In genomic region chr19:43432866-43433673, GRCh38 we compare ENCODE assay signal across 8 cellular contexts. TPM values are rescaled to one million over a fixed set of nuclear protein-coding genes. Genes with fewer than 3 reads are reported as not detected.
DNase-seq lines count a peak whose midpoint lies in the region; ATAC-seq, FAIRE-seq and TF ChIP-seq lines count a peak whose summit lies in the region.

No MANE protein-coding gene starts in this region.

- H3K27ac ChIP-seq in psoas muscle = no peak overlapping the region

- peaks cover 33% of the 10 kb centered on the region for H3K4me1 Mint-ChIP-seq in activated T-cell treated with anti-CD3 and anti-CD28 coated beads, Interleukin-2, amount 50 U/mL, for 72 hours (ENCODE audit: low read depth)

- no peaks in the 10 kb centered on the region for H3K27me3 Mint-ChIP-seq in activated T-cell treated with anti-CD3 and anti-CD28 coated beads, Interleukin-2, amount 50 U/mL, for 72 hours (ENCODE audit: low read depth)

- TF ChIP-seq POLR2A in GM18505 (IDR thresholded peaks at IDR 0.05; ENCODE audit: borderline replicate concordance, extremely low read depth, insufficient read depth, insufficient read length) = no peak

- H3K27ac Mint-ChIP-seq in activated T-cell treated with anti-CD3 and anti-CD28 coated beads, Interleukin-2, amount 50 U/mL, for 72 hours = no peak overlapping the region

- peak; percentile 77 to 83 for ATAC-seq in activated T-cell treated with anti-CD3 and anti-CD28 coated beads, Interleukin-2, amount 50 U/mL, for 72 hours (replicated peaks in 1 of 2)
- ATAC-seq in psoas muscle (no peak), GM18505 (IDR thresholded peaks at IDR 0.05; ENCODE audit: unreplicated experiment) (no peak)

- TF ChIP-seq CTCF in D721Med (IDR thresholded peaks at IDR 0.05; ENCODE audit: insufficient read depth, missing control alignments) (peak; percentile 72), fibroblast of villous mesenchyme (IDR thresholded peaks at IDR 0.05; ENCODE audit: insufficient read depth, low read depth, low read length) (peak; percentile 90), psoas muscle (IDR thresholded peaks at IDR 0.05) (peak; percentile 47)

- H3K36me3 ChIP-seq in psoas muscle (ENCODE audit: insufficient read depth in 1 of 2, low read depth in 1 of 2) = no peaks in the 10 kb centered on the region

- no peaks in the 10 kb centered on the region for H3K36me3 Mint-ChIP-seq in activated T-cell treated with anti-CD3 and anti-CD28 coated beads, Interleukin-2, amount 50 U/mL, for 72 hours (ENCODE audit: insufficient read depth in 2 of 2)

- H3K9me3 ChIP-seq in psoas muscle = no peaks in the 10 kb centered on the region

- no peak overlapping the region for H3K4me3 Mint-ChIP-seq in activated T-cell treated with anti-CD3 and anti-CD28 coated beads, Interleukin-2, amount 50 U/mL, for 72 hours

- H3K4me3 ChIP-seq in fibroblast of villous mesenchyme (ENCODE audit: low read depth, low read length) (no peak overlapping the region), psoas muscle (no peak overlapping the region)

- DNase-seq in D721Med (ENCODE audit: insufficient read length, low spot score) (peak; percentile 31), HT-29 (ENCODE audit: low spot score) (peak; percentile 92), RCC 7860 (ENCODE audit: low spot score) (peak; percentile 16), fibroblast of villous mesenchyme (ENCODE audit: low read depth) (peak; percentile 48), psoas muscle (peak; percentile 20 to 57), NCI-H187 (lab: John Stamatoyannopoulos, UW) (no peak)
- DNase-seq in activated T-cell treated with anti-CD3 and anti-CD28 coated beads, Interleukin-2, amount 50 U/mL, for 72 hours = peak; percentile 59 to 67

- H3K4me1 ChIP-seq in psoas muscle = no peaks in the 10 kb centered on the region

- peaks cover 0 to 11% (median 0%) of the 10 kb centered on the region in 3 donors for H3K27me3 ChIP-seq in psoas muscle (ENCODE audit: insufficient read depth in 3 of 3, low read length in 2 of 3)

- no peaks in the 10 kb centered on the region for H3K9me3 Mint-ChIP-seq in activated T-cell treated with anti-CD3 and anti-CD28 coated beads, Interleukin-2, amount 50 U/mL, for 72 hours

- intact Hi-C loops in psoas muscle (cut with DNase I) = no loop called here

- WGBS in psoas muscle, 3 donors = 46 to 47% (median 47%) methylated on average over 9 of the region's 9 CpGs

- FAIRE-seq in D721Med (lab: Jason Lieb, UNC) (no peak), RCC 7860 (lab: Jason Lieb, UNC) (no peak)

RNA-seq across cellular contexts. Expression of gene TEX101, which starts 18.4 kb away (rescaled TPM):
- total RNA-seq in HT-29 (2014; rRNA removed; shearing (Covaris generic)) = not detected in 2 replicates
- total RNA-seq in activated T-cell treated with anti-CD3 and anti-CD28 coated beads, Interleukin-2, amount 50 U/mL, for 72 hours = not detected
- total RNA-seq in fibroblast of villous mesenchyme = not detected in 2 replicates
- not detected for total RNA-seq in psoas muscle
- not detected for polyA plus RNA-seq in psoas muscle

RNA-seq across cellular contexts. Expression of gene LYPD3, which starts 32.3 kb away (rescaled TPM):
- 0.05 and 0.78 TPM in 2 replicates for total RNA-seq in HT-29 (2014; rRNA removed; shearing (Covaris generic))
- 1 to 10 TPM; 3.1 to 4.1 TPM for total RNA-seq in activated T-cell treated with anti-CD3 and anti-CD28 coated beads, Interleukin-2, amount 50 U/mL, for 72 hours
- 0.43 TPM in 1 of 2 replicates, not detected in the other for total RNA-seq in fibroblast of villous mesenchyme
- total RNA-seq in psoas muscle = not detected
- under 1 TPM in 2 of 3 donors, not detected in 1; 0.12 to 0.26 TPM for polyA plus RNA-seq in psoas muscle

Comparison
In these comparisons a context has a peak if more than half of its experiments do, and no peak if none do; other contexts are left out.
1. DNase-seq: peak in D721Med (single experiment), HT-29 (single experiment), RCC 7860 (single experiment), activated T-cell treated with anti-CD3 and anti-CD28 coated beads, Interleukin-2, amount 50 U/mL, for 72 hours (2 of 2), fibroblast of villous mesenchyme (single experiment) and psoas muscle (2 of 2); none in NCI-H187 (0 of 2).
2. ATAC-seq: peak in activated T-cell treated with anti-CD3 and anti-CD28 coated beads, Interleukin-2, amount 50 U/mL, for 72 hours (2 of 2); none in psoas muscle (0 of 4) and GM18505 (single experiment).
3. Peak in every context shown above with its lines, with median percentiles within 50 percentile points of each other: CTCF ChIP-seq.